ENCODE assay signal across 20 cellular contexts in the genomic region with DNA sequence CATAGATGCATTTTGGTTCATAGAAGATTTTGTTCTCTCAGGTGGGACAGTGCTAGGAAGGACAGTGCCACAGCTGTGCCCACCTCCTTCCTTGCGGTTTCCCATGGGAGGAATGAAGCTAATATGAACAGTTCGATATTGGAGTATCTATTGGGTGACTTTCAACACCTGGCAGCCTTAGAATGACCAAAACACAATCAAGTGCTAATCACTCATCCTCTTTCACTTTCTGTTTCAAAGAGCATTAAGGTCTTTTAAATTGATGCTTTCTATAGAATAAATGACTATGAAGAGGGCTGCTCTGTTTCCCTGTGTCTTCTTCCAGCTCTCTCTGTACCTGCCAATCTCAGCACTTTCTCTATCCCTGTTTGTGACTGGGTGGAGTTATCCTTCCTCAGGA.
DNase-seq lines count a peak whose midpoint lies in the region; ATAC-seq, FAIRE-seq and TF ChIP-seq lines count a peak whose summit lies in the region.
"Had no signal": no experiment of that assay in that cellular context is flagged by ENCODE, and none has a peak within 500 bp of the region (broad histone marks: within the 10 kb centered on the region; RNA-seq: fewer than 3 reads in every experiment).

No MANE protein-coding gene starts in this region.

- intact Hi-C loops in GM12878 (cut with micrococcal nuclease; ENCODE audit: unreplicated experiment) = no loop called here
- intact Hi-C loops in naive thymus-derived CD4-positive, alpha-beta T cell (cut with micrococcal nuclease) = no loop called here

- H3K4me1 Mint-ChIP-seq in naive thymus-derived CD4-positive, alpha-beta T cell = no peaks in the 10 kb centered on the region
- H3K4me1 Mint-ChIP-seq: CD4-positive, CD25-positive, alpha-beta regulatory T cell had no signal

- peak overlapping the region; percentile 63 for H3K4me2 ChIP-seq in MM.1S (ENCODE audit: low read depth, low read length)
- 0 out of 2 replicates have a peak overlapping the region, but pooled peaks have one; percentile 8 for H3K4me2 ChIP-seq in GM12878 (ENCODE audit: control insufficient read depth, insufficient read depth)
- H3K4me2 ChIP-seq: BLaER1 had no signal

- WGBS in GM12878 (ENCODE audit: insufficient coverage, insufficient replicate concordance, low lambda C conversion rate, missing lambda C conversion rate) = 43% methylated on average over 2 of the region's 2 CpGs

- peak; percentile 49 for DNase-seq in MM.1S
- no peak for DNase-seq in GM12878 (ENCODE audit: low read depth, low spot score)
- no peak for DNase-seq in naive thymus-derived CD4-positive, alpha-beta T cell
- DNase-seq in HuH-7 (ENCODE audit: low spot score) = no peak
- DNase-seq: Caco-2; CD4-positive, CD25-positive, alpha-beta regulatory T cell; CD8-positive, alpha-beta T cell; DMS153; DND-41; GM23248; H7; HCEC 1CT had no signal

- H4K20me1 ChIP-seq in MM.1S (ENCODE audit: insufficient read depth, low read length) (no peaks in the 10 kb centered on the region), GM12878 (ENCODE audit: control insufficient read depth, insufficient read depth) (no peaks in the 10 kb centered on the region)
- H4K20me1 ChIP-seq: BLaER1 had no signal

- no peak for TF ChIP-seq CTCF in MM.1S (IDR thresholded peaks at IDR 0.05; ENCODE audit: low read length)
- no peak for TF ChIP-seq CTCF in GM12878 (IDR thresholded peaks at IDR 0.05 in 2 of 3, conservative IDR thresholded peaks at IDR 0.05 in 1 of 3; ENCODE audit: control insufficient read depth in 2 of 3, extremely low read depth in 1 of 3, insufficient read depth in 1 of 3, low read depth in 3 of 3, low read length in 3 of 3)

- H3K9me3 Mint-ChIP-seq in naive thymus-derived CD4-positive, alpha-beta T cell = no peaks in the 10 kb centered on the region
- H3K9me3 Mint-ChIP-seq: CD8-positive, alpha-beta T cell had no signal

- no peaks in the 10 kb centered on the region for H3K9me3 ChIP-seq in MM.1S (replicated peaks; ENCODE audit: insufficient read depth, low read length)
- no peaks in the 10 kb centered on the region for H3K9me3 ChIP-seq in GM12878 (replicated peaks; ENCODE audit: control insufficient read depth, insufficient read depth, low read length)
- no peaks in the 10 kb centered on the region for H3K9me3 ChIP-seq in naive thymus-derived CD4-positive, alpha-beta T cell (ENCODE audit: control insufficient read depth in 2 of 3, low read length in 3 of 3)
- H3K9me3 ChIP-seq: BLaER1, Caco-2 had no signal

- H3K79me2 ChIP-seq in MM.1S (ENCODE audit: low read length) (no peaks in the 10 kb centered on the region), GM12878 (ENCODE audit: control insufficient read depth, insufficient read depth, low read length) (no peaks in the 10 kb centered on the region)

- no peaks in the 10 kb centered on the region for H3K36me3 Mint-ChIP-seq in naive thymus-derived CD4-positive, alpha-beta T cell
- H3K36me3 Mint-ChIP-seq: CD4-positive, CD25-positive, alpha-beta regulatory T cell; CD8-positive, alpha-beta T cell had no signal

- no peak overlapping the region for H3K4me3 Mint-ChIP-seq in naive thymus-derived CD4-positive, alpha-beta T cell
- H3K4me3 Mint-ChIP-seq: CD4-positive, CD25-positive, alpha-beta regulatory T cell; CD8-positive, alpha-beta T cell had no signal

- TF ChIP-seq POLR2A in GM12878 (IDR thresholded peaks at IDR 0.05; ENCODE audit: low read depth, low read length) = no peak

- CTCF ChIA-PET in GM12878 (lab: Yijun Ruan, JAX) = no interaction called here
- CTCF ChIA-PET in naive thymus-derived CD4-positive, alpha-beta T cell (lab: Charles Lee) = no interaction called here

- H3K9me2 ChIP-seq in MM.1S (replicated peaks; ENCODE audit: insufficient read depth, low read length) = no peaks in the 10 kb centered on the region

- no peak overlapping the region for H3K27ac Mint-ChIP-seq in naive thymus-derived CD4-positive, alpha-beta T cell
- H3K27ac Mint-ChIP-seq: CD4-positive, CD25-positive, alpha-beta regulatory T cell; CD8-positive, alpha-beta T cell had no signal

- H3K27me3 Mint-ChIP-seq in naive thymus-derived CD4-positive, alpha-beta T cell = no peaks in the 10 kb centered on the region
- H3K27me3 Mint-ChIP-seq: CD4-positive, CD25-positive, alpha-beta regulatory T cell had no signal

- no peak for FAIRE-seq in GM12878 (lab: Jason Lieb, UNC)
- FAIRE-seq: G401.6, H1 had no signal

- peaks cover 10% of the 10 kb centered on the region; the same call in 1 of the 2 replicates for H3F3A ChIP-seq in MM.1S (ENCODE audit: insufficient read depth, low read length)

- POLR2A ChIA-PET in GM12878 (lab: Charles Lee) = no interaction called here
- POLR2A ChIA-PET in naive thymus-derived CD4-positive, alpha-beta T cell (lab: Charles Lee) = no interaction called here

- SMC1A ChIA-PET in GM12878 (lab: Charles Lee; ENCODE audit: uncharacterized antibody, unreplicated experiment) = no interaction called here

- no peak for TF ChIP-seq RAD21 in GM12878 (IDR thresholded peaks at IDR 0.05; ENCODE audit: insufficient read depth, low read depth, low read length)

- ATAC-seq in GM18867 (IDR thresholded peaks at IDR 0.05; ENCODE audit: unreplicated experiment) = peak; percentile 57
- peak; percentile 52 for ATAC-seq in HG02759 (IDR thresholded peaks at IDR 0.05; ENCODE audit: unreplicated experiment)
- ATAC-seq in GM12878 = peak; percentile 20; the same call in 1 of the 3 replicates
- ATAC-seq in naive thymus-derived CD4-positive, alpha-beta T cell = no peak
- ATAC-seq in GM19463 (IDR thresholded peaks at IDR 0.05; ENCODE audit: unreplicated experiment) = no peak
- no peak for ATAC-seq in HG03159 (IDR thresholded peaks at IDR 0.05; ENCODE audit: unreplicated experiment)
- ATAC-seq: CD8-positive, alpha-beta T cell had no signal

- H2AFZ ChIP-seq in MM.1S (ENCODE audit: low read length) = peak overlapping the region; percentile 70
- no peak overlapping the region for H2AFZ ChIP-seq in GM12878 (ENCODE audit: control insufficient read depth, low read depth, low read length)
- H2AFZ ChIP-seq: GM23248 had no signal

- H3K9ac ChIP-seq in MM.1S (ENCODE audit: low read length) (no peak overlapping the region), GM12878 (ENCODE audit: control insufficient read depth, insufficient read depth, low read length) (no peak overlapping the region)
- H3K9ac ChIP-seq: BLaER1, GM23248 had no signal

- no peak overlapping the region for H3K27ac ChIP-seq in MM.1S (ENCODE audit: low read length)
- H3K27ac ChIP-seq in GM12878 (ENCODE audit: control insufficient read depth, insufficient read depth) = no peak overlapping the region
- no peak overlapping the region for H3K27ac ChIP-seq in naive thymus-derived CD4-positive, alpha-beta T cell (ENCODE audit: low read depth, low read length)
- H3K27ac ChIP-seq: BLaER1, C4-2B, GM23248 had no signal

- BruUV-seq in GM12878 (replicated peaks; lab: Mats Ljungman, UMichigan) = no TSS peak

- H3K4me3 ChIP-seq in MM.1S (ENCODE audit: low read length) = peak overlapping the region; percentile 28; the same call in 1 of the 2 replicates
- no peak overlapping the region for H3K4me3 ChIP-seq in GM12878
- H3K4me3 ChIP-seq in naive thymus-derived CD4-positive, alpha-beta T cell (ENCODE audit: low read length) = no peak overlapping the region
- H3K4me3 ChIP-seq: BLaER1, GM23248 had no signal

- H3K27me3 ChIP-seq in MM.1S (replicated peaks; ENCODE audit: insufficient read depth, low read length) (no peaks in the 10 kb centered on the region), GM12878 (replicated peaks in 1 of 2; ENCODE audit: control insufficient read depth in 2 of 2, insufficient read depth in 2 of 2, low read length in 1 of 2) (no peaks in the 10 kb centered on the region)
- H3K27me3 ChIP-seq in naive thymus-derived CD4-positive, alpha-beta T cell (ENCODE audit: control insufficient read depth in 2 of 2, insufficient read depth in 2 of 2, low read length in 2 of 2) = no peaks in the 10 kb centered on the region
- H3K27me3 ChIP-seq: BLaER1 had no signal

- in situ Hi-C loops in GM12878 (cut with MboI) = no loop called here

- TF ChIP-seq EP300 in GM12878 (IDR thresholded peaks at IDR 0.05; ENCODE audit: borderline replicate concordance in 1 of 2, control insufficient read depth in 1 of 2, low read depth in 2 of 2, low read length in 2 of 2) = no peak

- H3K36me3 ChIP-seq in MM.1S (replicated peaks; ENCODE audit: insufficient read depth, low read length) = no peaks in the 10 kb centered on the region
- H3K36me3 ChIP-seq in GM12878 (ENCODE audit: control insufficient read depth in 2 of 2, insufficient read depth in 2 of 2, low read length in 1 of 2) = no peaks in the 10 kb centered on the region
- H3K36me3 ChIP-seq in naive thymus-derived CD4-positive, alpha-beta T cell (ENCODE audit: control insufficient read depth in 2 of 3, insufficient read depth in 3 of 3, low read length in 3 of 3) = no peaks in the 10 kb centered on the region
- H3K36me3 ChIP-seq: BLaER1 had no signal

- H3K4me1 ChIP-seq in MM.1S (ENCODE audit: low read length) = peaks cover 12% of the 10 kb centered on the region
- H3K4me1 ChIP-seq in GM12878 (ENCODE audit: control insufficient read depth, insufficient read depth, low read length) = no peaks in the 10 kb centered on the region
- no peaks in the 10 kb centered on the region for H3K4me1 ChIP-seq in naive thymus-derived CD4-positive, alpha-beta T cell (ENCODE audit: control insufficient read depth in 2 of 2, insufficient read depth in 2 of 2, low read length in 2 of 2)
- H3K4me1 ChIP-seq: BLaER1, Caco-2 had no signal

- RAD21 ChIA-PET in GM12878 (lab: Charles Lee; ENCODE audit: unreplicated experiment) = no interaction called here

TF ChIP-seq in GM12878, 131 proteins besides CTCF, POLR2A, EP300 and RAD21:
- TF ChIP-seq CREM (IDR thresholded peaks at IDR 0.05; ENCODE audit: low read depth) = no peak
- TF ChIP-seq ATF2 (IDR thresholded peaks at IDR 0.05; ENCODE audit: low read length) = no peak

Comparison
In these comparisons a context has a peak if more than half of its experiments do, and no peak if none do; other contexts are left out.
1. ATAC-seq: peak in GM18867 (single experiment), HG02759 (single experiment) and GM12878 (single experiment); none in naive thymus-derived CD4-positive, alpha-beta T cell (single experiment), GM19463 (single experiment) and HG03159 (single experiment).